Comparison of ENCODE assay signal across 8 cellular contexts in genomic region chr19:32351807-32352630, GRCh38. TPM values are rescaled to one million over a fixed set of nuclear protein-coding genes. Genes with fewer than 3 reads are reported as not detected.
DNase-seq lines count a peak whose midpoint lies in the region; TF ChIP-seq lines count a peak whose summit lies in the region.

No MANE protein-coding gene starts in this region.

- no peak overlapping the region for H2BK5ac ChIP-seq in mesendoderm (ENCODE audit: low read length)

- H3K23ac ChIP-seq in mesendoderm (ENCODE audit: low read length), result no peak overlapping the region

- H3K4me3 ChIP-seq in breast epithelium, result no peak overlapping the region
- H3K4me3 ChIP-seq in prostate gland, result no peak overlapping the region
- no peak overlapping the region for H3K4me3 ChIP-seq in mesendoderm (ENCODE audit: low read length)
- no peak overlapping the region for H3K4me3 ChIP-seq in effector memory CD4-positive, alpha-beta T cell (ENCODE audit: insufficient read depth, low read depth, low read length, poor library complexity, severe bottlenecking)

- H3K56ac ChIP-seq in mesendoderm (ENCODE audit: low read length), result no peak overlapping the region

- H3K79me2 ChIP-seq in mesendoderm (ENCODE audit: control insufficient read depth, insufficient read depth, low read length), result peaks cover 1% of the 10 kb centered on the region

- peaks cover 0 to 16% of the 10 kb centered on the region in 2 donors for H3K4me1 ChIP-seq in breast epithelium
- peaks cover 31% of the 10 kb centered on the region for H3K4me1 ChIP-seq in prostate gland (replicated peaks)
- no peaks in the 10 kb centered on the region for H3K4me1 ChIP-seq in mesendoderm (ENCODE audit: control insufficient read depth, low read depth, low read length)
- peaks cover 18% of the 10 kb centered on the region for H3K4me1 ChIP-seq in effector memory CD4-positive, alpha-beta T cell (ENCODE audit: control insufficient read depth, insufficient read depth, low read length, poor library complexity, severe bottlenecking)

- TF ChIP-seq POLR2A in breast epithelium (IDR thresholded peaks at IDR 0.05), result no peak
- TF ChIP-seq POLR2A in prostate gland (IDR thresholded peaks at IDR 0.05), result no peak

- H4K8ac ChIP-seq in mesendoderm (ENCODE audit: low read depth, low read length), result no peak overlapping the region

- H4K5ac ChIP-seq in mesendoderm (ENCODE audit: low read length), result no peak overlapping the region

- H3K27ac ChIP-seq in breast epithelium, result peak overlapping the region; percentile 50 to 60
- peak overlapping the region; percentile 21 to 71 for H3K27ac ChIP-seq in prostate gland
- no peak overlapping the region for H3K27ac ChIP-seq in mesendoderm (ENCODE audit: low read depth, low read length)
- H3K27ac ChIP-seq in effector memory CD4-positive, alpha-beta T cell (ENCODE audit: insufficient read depth, low read length, poor library complexity, severe bottlenecking), result no peak overlapping the region

- peak; percentile 89 for DNase-seq in ELR (ENCODE audit: low read depth)
- peak; percentile 38 for DNase-seq in NOMO-1 treated with dmso at 0.1 percent for 144 hours (lab: John Stamatoyannopoulos, UW; ENCODE audit: unreplicated experiment)
- no peak for DNase-seq in breast epithelium (ENCODE audit: low spot score in 2 of 2)
- no peak for DNase-seq in prostate gland (ENCODE audit: low spot score)
- DNase-seq in amniotic stem cell (lab: John Stamatoyannopoulos, UW), result no peak
- DNase-seq in DMS53 treated with DMSO at 0.1 percent for 48 hours (lab: John Stamatoyannopoulos, UW; ENCODE audit: unreplicated experiment), result no peak
- DNase-seq in mesendoderm, result no peak
- no peak for DNase-seq in effector memory CD4-positive, alpha-beta T cell

- H3K4me2 ChIP-seq in mesendoderm (ENCODE audit: low read length), result no peak overlapping the region

- no peak overlapping the region for H3K4ac ChIP-seq in mesendoderm (ENCODE audit: low read depth, low read length)

- H3K27me3 ChIP-seq in breast epithelium (no peaks in the 10 kb centered on the region), prostate gland (replicated peaks; ENCODE audit: insufficient read depth) (no peaks in the 10 kb centered on the region), mesendoderm (ENCODE audit: insufficient read depth, low read length, poor library complexity) (no peaks in the 10 kb centered on the region)
- no peaks in the 10 kb centered on the region for H3K27me3 ChIP-seq in effector memory CD4-positive, alpha-beta T cell (replicated peaks; ENCODE audit: control insufficient read depth, insufficient read depth, low read length, poor library complexity, severe bottlenecking)

- H3K9me3 ChIP-seq in breast epithelium (no peaks in the 10 kb centered on the region), prostate gland (no peaks in the 10 kb centered on the region)
- no peaks in the 10 kb centered on the region for H3K9me3 ChIP-seq in effector memory CD4-positive, alpha-beta T cell (ENCODE audit: control insufficient read depth, low read length)

- 62% methylated on average over 2 of the region's 2 CpGs for WGBS in prostate gland
- WGBS in mesendoderm (ENCODE audit: extremely low coverage, insufficient coverage, low lambda C conversion rate), result no CpG with 5 or more reads among the region's 2 CpGs

- no peak overlapping the region for H2BK120ac ChIP-seq in mesendoderm (ENCODE audit: low read depth, low read length)

- H3K18ac ChIP-seq in mesendoderm (ENCODE audit: low read length), result no peak overlapping the region

- TF ChIP-seq CTCF in breast epithelium (IDR thresholded peaks at IDR 0.05) (no peak), prostate gland (IDR thresholded peaks at IDR 0.05) (no peak)

- H2BK15ac ChIP-seq in mesendoderm (replicated peaks; ENCODE audit: low read depth), result no peak overlapping the region

- H2AK5ac ChIP-seq in mesendoderm (ENCODE audit: low read length), result no peak overlapping the region

- H3K79me1 ChIP-seq in mesendoderm (ENCODE audit: low read length), result peaks cover 12% of the 10 kb centered on the region

- peaks cover 7% of the 10 kb centered on the region for H3K36me3 ChIP-seq in breast epithelium
- H3K36me3 ChIP-seq in prostate gland, result no peaks in the 10 kb centered on the region
- peaks cover 13% of the 10 kb centered on the region for H3K36me3 ChIP-seq in mesendoderm (ENCODE audit: control insufficient read depth, insufficient read depth, low read length)
- peaks cover 50% of the 10 kb centered on the region for H3K36me3 ChIP-seq in effector memory CD4-positive, alpha-beta T cell (ENCODE audit: control insufficient read depth, insufficient read depth, low read length)

- H3K9ac ChIP-seq in mesendoderm (ENCODE audit: low read length), result no peak overlapping the region

- intact Hi-C loops in breast epithelium (cut with DNase I; ENCODE audit: low total_unique reads), result no loop called here
- intact Hi-C loops in prostate gland (cut with DNase I), result no loop called here

RNA-seq across cellular contexts. Expression of gene ZNF507, which starts 6.6 kb away (rescaled TPM):
- total RNA-seq in breast epithelium, result 10 to 100 TPM; 19.2 to 32.1 (median 27.5) TPM
- 10 to 100 TPM; 19.0 to 37.5 TPM for total RNA-seq in prostate gland
- polyA plus RNA-seq in mesendoderm (2013, experiment 1 of 2), result 17.5 TPM
- 17.4 TPM for polyA plus RNA-seq in mesendoderm (2013, experiment 2 of 2)

RNA-seq across cellular contexts. Expression of gene DPY19L3, which starts 53.6 kb away (rescaled TPM):
- total RNA-seq in breast epithelium, result 10 to 100 TPM; 23.8 to 33.1 (median 25.8) TPM
- total RNA-seq in prostate gland, result 10 to 100 TPM; 53.0 to 66.5 TPM
- polyA plus RNA-seq in mesendoderm (2013, experiment 1 of 2), result 17.9 TPM
- polyA plus RNA-seq in mesendoderm (2013, experiment 2 of 2), result 21.7 TPM

Comparison
In these comparisons a context has a peak if more than half of its experiments do, and no peak if none do; other contexts are left out.
1. DNase-seq: peak in ELR (single experiment) and NOMO-1 treated with dmso at 0.1 percent for 144 hours (single experiment); none in breast epithelium (0 of 2), prostate gland (single experiment), amniotic stem cell (single experiment), DMS53 treated with DMSO at 0.1 percent for 48 hours (single experiment), mesendoderm (single experiment) and effector memory CD4-positive, alpha-beta T cell (0 of 3).
2. H3K27ac ChIP-seq: peak in breast epithelium (2 of 2) and prostate gland (2 of 2); none in mesendoderm (single experiment) and effector memory CD4-positive, alpha-beta T cell (single experiment).